Comparison of ENCODE assay signal across 28 cellular contexts in genomic region chr12:69952890-69953289, GRCh38.
"Had no signal": no experiment of that assay in that cellular context is flagged by ENCODE, and none has a peak within 500 bp of the region (broad histone marks: within the 10 kb centered on the region; RNA-seq: fewer than 3 reads in every experiment).

No MANE protein-coding gene starts in this region.

- H3K4me1 Mint-ChIP-seq: neural progenitor cell; stimulated activated effector memory CD8-positive, alpha-beta T cell treated with anti-CD3 and anti-CD28 coated beads, Interleukin-12 subunit alpha, Interleukin-12 subunit beta, amount 100 ng/mL, for 72 hours; stimulated activated naive B cell treated with anti-CD40 and anti-IgM and Interleukin-4, amounts not matched to agents 10 μg/mL and 1 μg/mL and 100 μg/mL, for 72 hours had no signal

- H3K9me3 Mint-ChIP-seq: natural killer cell; stimulated activated effector memory CD8-positive, alpha-beta T cell treated with anti-CD3 and anti-CD28 coated beads, Interleukin-12 subunit alpha, Interleukin-12 subunit beta, amount 100 ng/mL, for 72 hours; stimulated activated naive B cell treated with anti-CD40 and anti-IgM and Interleukin-4, amounts not matched to agents 10 μg/mL and 1 μg/mL and 100 μg/mL, for 72 hours had no signal

- H3K27ac Mint-ChIP-seq: natural killer cell; nephron; neural progenitor cell; progenitor cell of endocrine pancreas; stimulated activated effector memory CD8-positive, alpha-beta T cell treated with anti-CD3 and anti-CD28 coated beads, Interleukin-12 subunit alpha, Interleukin-12 subunit beta, amount 100 ng/mL, for 72 hours; stimulated activated naive B cell treated with anti-CD40 and anti-IgM and Interleukin-4, amounts not matched to agents 10 μg/mL and 1 μg/mL and 100 μg/mL, for 72 hours; stimulated activated naive CD8-positive, alpha-beta T cell treated with anti-CD3 and anti-CD28 coated beads, Interleukin-15, Interleukin-2, amounts not matched to agents 100 ng/mL and 50 ng/mL, for 24 hours had no signal

- H3K27ac ChIP-seq: neural progenitor cell, ovary, parathyroid adenoma, psoas muscle, right lobe of liver, sigmoid colon, stomach, thoracic aorta, thyroid gland, tibial nerve, upper lobe of left lung, vagina had no signal

- H3K4me3 Mint-ChIP-seq: natural killer cell; nephron; neural progenitor cell; stimulated activated effector memory CD8-positive, alpha-beta T cell treated with anti-CD3 and anti-CD28 coated beads, Interleukin-12 subunit alpha, Interleukin-12 subunit beta, amount 100 ng/mL, for 72 hours; stimulated activated naive B cell treated with anti-CD40 and anti-IgM and Interleukin-4, amounts not matched to agents 10 μg/mL and 1 μg/mL and 100 μg/mL, for 72 hours; stimulated activated naive CD8-positive, alpha-beta T cell treated with anti-CD3 and anti-CD28 coated beads, Interleukin-15, Interleukin-2, amounts not matched to agents 100 ng/mL and 50 ng/mL, for 24 hours had no signal

- H3K4me3 ChIP-seq: neural progenitor cell, ovary, psoas muscle, right lobe of liver, sigmoid colon, stomach, thoracic aorta, thyroid gland, tibial nerve, upper lobe of left lung, vagina had no signal

- H3K4me2 ChIP-seq: neural progenitor cell had no signal

- H3K4me1 ChIP-seq: parathyroid adenoma, psoas muscle, right lobe of liver, sigmoid colon, stomach, thyroid gland, tibial nerve, upper lobe of left lung, vagina had no signal

- H3K79me2 ChIP-seq: parathyroid adenoma had no signal

- H2AFZ ChIP-seq: parathyroid adenoma had no signal

- DNase-seq: natural killer cell; occipital lobe; ovary; posterior cingulate gyrus; psoas muscle; right cardiac atrium; right lobe of liver; sigmoid colon; small intestine; stimulated activated CD4-positive, alpha-beta T cell treated with anti-CD3 and anti-CD28 coated beads, Interleukin-15, amount 100 ng/mL, for 24 hours; stimulated activated CD4-positive, alpha-beta T cell treated with anti-CD3 and anti-CD28 coated beads, Interleukin-2, amount 100 ng/mL, for 24 hours; stimulated activated CD4-positive, alpha-beta T cell treated with anti-CD3 and anti-CD28 coated beads, Interleukin-2, amount 100 ng/mL, for 48 hours; stimulated activated CD4-positive, alpha-beta T cell treated with anti-CD3 and anti-CD28 coated beads, Interleukin-4, amount 100 ng/mL, for 24 hours; stimulated activated naive B cell treated with anti-CD40 and anti-IgM and Interleukin-4, amounts not matched to agents 10 μg/mL and 1 μg/mL and 100 μg/mL, for 72 hours; stimulated activated naive CD4-positive, alpha-beta T cell treated with Interleukin-2 at 50 U/mL for 16 hours; stomach; thyroid gland; trophoblast cell; upper lobe of left lung had no signal

- ATAC-seq: natural killer cell; psoas muscle; right cardiac atrium; right lobe of liver; stimulated activated effector memory CD8-positive, alpha-beta T cell treated with anti-CD3 and anti-CD28 coated beads, Interleukin-12 subunit alpha, Interleukin-12 subunit beta, amount 100 ng/mL, for 72 hours; stimulated activated naive B cell treated with anti-CD40 and anti-IgM and Interleukin-4, amounts not matched to agents 10 μg/mL and 1 μg/mL and 100 μg/mL, for 72 hours had no signal

- H3K27me3 ChIP-seq: neural progenitor cell, ovary, right lobe of liver, sigmoid colon, stomach, thyroid gland, tibial nerve, upper lobe of left lung, vagina had no signal

- H3K36me3 Mint-ChIP-seq: natural killer cell; neural progenitor cell; stimulated activated effector memory CD8-positive, alpha-beta T cell treated with anti-CD3 and anti-CD28 coated beads, Interleukin-12 subunit alpha, Interleukin-12 subunit beta, amount 100 ng/mL, for 72 hours; stimulated activated naive B cell treated with anti-CD40 and anti-IgM and Interleukin-4, amounts not matched to agents 10 μg/mL and 1 μg/mL and 100 μg/mL, for 72 hours had no signal

- H3K36me3 ChIP-seq: neural progenitor cell, ovary, right lobe of liver, sigmoid colon, stomach, thoracic aorta, thyroid gland, tibial nerve, upper lobe of left lung, vagina had no signal

- H3K27me3 Mint-ChIP-seq: progenitor cell of endocrine pancreas; stimulated activated naive B cell treated with anti-CD40 and anti-IgM and Interleukin-4, amounts not matched to agents 10 μg/mL and 1 μg/mL and 100 μg/mL, for 72 hours had no signal
